ENCODE assay signal across 8 cellular contexts in the genomic region with DNA sequence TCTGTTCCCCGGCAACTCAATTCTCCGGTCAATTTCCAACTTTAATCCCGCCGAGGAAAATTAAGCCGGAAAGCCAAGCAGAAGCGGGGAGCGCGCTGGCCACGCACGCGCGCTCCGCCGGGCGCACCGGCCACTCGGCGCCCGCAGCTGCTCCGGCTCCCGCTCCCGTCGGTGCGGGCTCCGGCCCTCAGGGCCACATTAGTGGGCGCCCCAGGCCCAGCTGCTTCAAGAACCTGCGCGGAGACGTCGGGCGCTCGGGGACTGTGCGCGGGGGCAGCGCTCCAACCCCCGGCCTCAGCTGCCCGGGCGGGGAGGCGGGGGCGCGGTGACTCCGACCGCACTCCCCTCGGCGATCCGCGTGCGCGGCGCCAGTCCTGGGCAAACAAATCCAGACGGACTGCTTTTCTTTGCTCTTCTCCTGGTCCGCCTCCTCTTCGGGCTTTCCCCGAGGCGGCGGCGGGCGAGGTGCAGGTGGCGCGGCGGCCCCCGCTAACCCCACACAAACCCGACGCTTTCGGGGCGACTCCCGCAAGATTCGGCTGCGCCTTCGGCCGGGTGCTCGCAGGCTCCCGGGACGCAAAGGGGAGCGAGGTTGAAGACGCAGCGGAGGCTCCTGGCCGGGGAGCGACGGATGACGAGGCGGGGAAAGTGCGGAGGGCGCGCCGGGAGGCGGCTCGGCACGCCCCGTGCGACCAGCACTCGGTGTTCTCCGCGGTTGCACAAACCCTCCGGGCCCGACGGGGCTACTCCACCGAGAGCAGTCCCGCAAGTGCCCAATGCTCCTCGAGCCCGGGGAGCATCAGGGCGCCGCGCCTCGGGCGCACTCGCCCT. TPM values are rescaled to one million over a fixed set of nuclear protein-coding genes. Genes with fewer than 3 reads are reported as not detected.
DNase-seq lines count a peak whose midpoint lies in the region; ATAC-seq and TF ChIP-seq lines count a peak whose summit lies in the region.
"Not testable (repeated sequence)": the region's sequence is repeated elsewhere in the genome, so short reads cannot be mapped to it uniquely, and the experiment has no call there.

No MANE protein-coding gene starts in this region.

- H3K27me3 ChIP-seq in A673 (replicated peaks; ENCODE audit: insufficient read depth, low read depth, low read length, poor library complexity) (peaks cover 41% of the 10 kb centered on the region), left lung (peaks cover 0 to 32% of the 10 kb centered on the region in 2 donors)

- not testable (repeated sequence) for H3K27me3 Mint-ChIP-seq in activated T-helper 17 cell treated with anti-CD3 and anti-CD28 coated beads, Interleukin-2, amount 50 U/mL, for 72 hours

- not testable (repeated sequence) for H3K27ac Mint-ChIP-seq in activated T-helper 17 cell treated with anti-CD3 and anti-CD28 coated beads, Interleukin-2, amount 50 U/mL, for 72 hours

- not testable (repeated sequence) for H3K36me3 Mint-ChIP-seq in activated T-helper 17 cell treated with anti-CD3 and anti-CD28 coated beads, Interleukin-2, amount 50 U/mL, for 72 hours (ENCODE audit: low read depth)

- peak; percentile 29 for ATAC-seq in GM18907 (IDR thresholded peaks at IDR 0.05; ENCODE audit: unreplicated experiment)
- ATAC-seq in HG03103 (IDR thresholded peaks at IDR 0.05; ENCODE audit: low read depth, unreplicated experiment), result peak; percentile 9
- ATAC-seq in activated T-helper 17 cell treated with anti-CD3 and anti-CD28 coated beads, Interleukin-2, amount 50 U/mL, for 72 hours (replicated peaks), result peak; percentile 5
- ATAC-seq in left lung, result peak; percentile 9
- ATAC-seq in sciatic nerve, result peak; percentile 5

- not testable (repeated sequence) for TF ChIP-seq CTCF in A673 (conservative IDR thresholded peaks at IDR 0.05; ENCODE audit: low read depth, low read length); epithelial cell of esophagus (IDR thresholded peaks at IDR 0.05; ENCODE audit: insufficient read depth, low read depth, low read length, missing control alignments); left lung (IDR thresholded peaks at IDR 0.05)

- POLR2A ChIA-PET in A673 (lab: Charles Lee; ENCODE audit: low non-redundant PET), result not testable (repeated sequence)

- H3K9me3 Mint-ChIP-seq in activated T-helper 17 cell treated with anti-CD3 and anti-CD28 coated beads, Interleukin-2, amount 50 U/mL, for 72 hours, result not testable (repeated sequence)

- H3K4me1 ChIP-seq in A673 (ENCODE audit: insufficient read depth, low read length, poor library complexity, severe bottlenecking), result not testable (repeated sequence)
- peaks cover 0 to 41% of the 10 kb centered on the region in 2 donors for H3K4me1 ChIP-seq in left lung

- intact Hi-C loops in A673 (cut with micrococcal nuclease; ENCODE audit: unreplicated experiment) (loop anchor here (2.0 kb wide), 1 partner anchor 166 kb away; no protein-coding TSS in a partner anchor), left lung (cut with DNase I) (loop anchor here in 1 of 2 donors (10.0 kb wide), 2 partner anchors 64 to 164 kb away; no protein-coding TSS in a partner anchor)
- intact Hi-C loops in sciatic nerve (cut with DNase I), result not testable (repeated sequence)

- not testable (repeated sequence) for H3K4me1 Mint-ChIP-seq in activated T-helper 17 cell treated with anti-CD3 and anti-CD28 coated beads, Interleukin-2, amount 50 U/mL, for 72 hours

- peak overlapping the region; percentile 40 for H3K4me3 ChIP-seq in A673 (ENCODE audit: low read depth, low read length, poor library complexity, severe bottlenecking)
- H3K4me3 ChIP-seq in epithelial cell of esophagus (ENCODE audit: low read length), result peak overlapping the region; percentile 88
- H3K4me3 ChIP-seq in left lung, result peak overlapping the region; percentile 76 to 78

- not testable (repeated sequence) for BruUV-seq in A673 (replicated peaks; lab: Mats Ljungman, UMichigan)

- peak overlapping the region; percentile 68 for H3K4me3 Mint-ChIP-seq in activated T-helper 17 cell treated with anti-CD3 and anti-CD28 coated beads, Interleukin-2, amount 50 U/mL, for 72 hours

- not testable (repeated sequence) for H3K36me3 ChIP-seq in A673 (ENCODE audit: insufficient read depth, low read length, poor library complexity, severe bottlenecking); left lung

- H3K27ac ChIP-seq in A673 (ENCODE audit: low read depth, low read length, poor library complexity, severe bottlenecking), result not testable (repeated sequence)
- peak overlapping the region; percentile 82 to 88 for H3K27ac ChIP-seq in left lung

- DNase-seq in A673 (ENCODE audit: low spot score) (peak; percentile 9), NCI-H748 (lab: John Stamatoyannopoulos, UW; ENCODE audit: unreplicated experiment) (peak; percentile 72), epithelial cell of esophagus (ENCODE audit: low read depth) (peak; percentile 82), left lung (peak; percentile 57 to 91), sciatic nerve (ENCODE audit: low spot score) (peak; percentile 76)

- not testable (repeated sequence) for H3K9me3 ChIP-seq in A673 (ENCODE audit: low read depth, low read length, poor library complexity, severe bottlenecking); left lung

- CTCF ChIA-PET in A673 (lab: Charles Lee), result not testable (repeated sequence)

RNA-seq across cellular contexts. Expression of gene TLE1, which starts 0.9 kb away (rescaled TPM):
- total RNA-seq in A673 (2021) (2.2 and 3.1 TPM in 2 replicates), left lung (10 to 100 TPM; 15.1 to 29.2 TPM), sciatic nerve (56.6 TPM)
- total RNA-seq in activated T-helper 17 cell treated with anti-CD3 and anti-CD28 coated beads, Interleukin-2, amount 50 U/mL, for 72 hours, result under 1 TPM; 0.13 to 0.97 TPM

Comparison
In these comparisons a context has a peak if more than half of its experiments do, and no peak if none do; other contexts are left out.
1. DNase-seq: peak in every context shown above with its lines; median percentile 82 in epithelial cell of esophagus; 76 in sciatic nerve; 74 in left lung; 72 in NCI-H748; 9 in A673.